ENCODE assay signal across 1 cellular context in the genomic region with DNA sequence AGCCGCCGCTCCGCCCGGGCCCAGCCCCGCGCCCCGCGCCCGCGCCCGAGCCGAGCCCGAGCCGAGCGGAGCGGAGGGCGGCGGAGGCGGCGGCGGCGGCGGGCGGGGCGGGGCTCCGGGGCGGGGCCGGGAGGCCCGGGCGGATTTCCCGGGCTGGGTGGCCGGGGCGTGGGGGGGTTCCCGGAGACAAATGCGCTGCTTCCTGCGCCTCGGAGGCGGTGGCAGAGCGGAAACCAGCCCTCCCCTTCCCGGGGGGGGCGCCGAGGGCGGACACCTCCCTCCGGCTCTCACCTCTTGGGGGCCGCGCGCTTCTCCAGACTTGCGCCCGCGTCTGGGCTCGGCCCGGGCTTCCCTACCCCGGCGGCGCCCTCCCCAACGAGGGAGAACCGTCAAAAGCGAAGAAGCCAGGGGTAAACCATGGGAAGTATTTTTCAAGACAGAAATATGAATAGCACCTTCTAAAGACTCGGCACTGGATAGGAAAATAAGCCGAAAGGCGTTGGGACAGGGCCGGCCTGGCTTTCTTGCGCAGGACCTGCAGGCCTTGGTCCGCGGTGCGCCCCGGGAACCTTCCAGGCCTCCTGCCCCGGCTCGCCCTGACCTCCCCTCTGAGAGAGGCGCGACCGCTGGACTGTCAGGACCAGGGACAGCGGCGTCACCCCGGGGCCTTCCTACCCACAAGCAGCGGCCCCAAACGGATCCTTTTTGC.
A peak's percentile ranks its signal among the peaks of the same experiment; 100 is the strongest.
TF ChIP-seq lines count a peak whose summit lies in the region.

Gene MAPK11 (minus strand): TSS at position 79 of the 709 bp plus-strand sequence. CDS start 88 bp downstream, outside the sequence.

TF ChIP-seq in K562, 482 proteins besides CTCF, POLR2A, EP300 and RAD21 (continued from another document and continues in another):
- TF ChIP-seq ATF6 (CRISPR knock-in tag; IDR thresholded peaks at IDR 0.05) (0 out of 2 replicates have a peak, but pooled peaks have one; percentile 44), RBM25 (IDR thresholded peaks at IDR 0.05; ENCODE audit: low read depth, low read length, severe bottlenecking) (no peak), FIP1L1 (IDR thresholded peaks at IDR 0.05; ENCODE audit: low read depth, low read length, poor library complexity, severe bottlenecking) (no peak), ZC3H8 (IDR thresholded peaks at IDR 0.05) (no peak), POLR2G (IDR thresholded peaks at IDR 0.05; ENCODE audit: low read depth, low read length) (0 out of 2 replicates have a peak, but pooled peaks have one; percentile 17), XRCC5 (IDR thresholded peaks at IDR 0.05; ENCODE audit: low read depth, low read length) (no peak), LCOR (CRISPR knock-in tag; IDR thresholded peaks at IDR 0.05) (peak; percentile 51; the same call in 1 of the 2 replicates), NCOA6 (IDR thresholded peaks at IDR 0.05) (no peak), ZNF121 (CRISPR knock-in tag; conservative IDR thresholded peaks at IDR 0.05) (no peak), ZNF764 (CRISPR knock-in tag; IDR thresholded peaks at IDR 0.05; ENCODE audit: low read depth) (no peak), ZNF639 (CRISPR knock-in tag; conservative IDR thresholded peaks at IDR 0.05 in 1 of 2, IDR thresholded peaks at IDR 0.05 in 1 of 2) (peak in 1 of 2 experiments; percentile 77; a peak in 1 of 4 replicates), ZBTB7A (IDR thresholded peaks at IDR 0.05; ENCODE audit: borderline replicate concordance, control insufficient read depth, low read depth, low read length) (peak; percentile 44; the same call in 1 of the 2 replicates), KHSRP (IDR thresholded peaks at IDR 0.05) (no peak), HDAC2 (IDR thresholded peaks at IDR 0.05) (0 out of 2 replicates have a peak, but pooled peaks have one; percentile 24), VEZF1 (CRISPR knock-in tag; IDR thresholded peaks at IDR 0.05) (peak; percentile 73), PHTF2 (CRISPR knock-in tag; IDR thresholded peaks at IDR 0.05) (no peak), U2AF2 (optimal IDR thresholded peaks at IDR 0.05; ENCODE audit: low read depth, low read length) (no peak), EWSR1 (IDR thresholded peaks at IDR 0.05; ENCODE audit: borderline replicate concordance, low read depth, partially characterized antibody) (no peak), MCM2 (IDR thresholded peaks at IDR 0.05; ENCODE audit: low read depth) (no peak), BCL6 (CRISPR knock-in tag; IDR thresholded peaks at IDR 0.05) (no peak), SAFB (IDR thresholded peaks at IDR 0.05; ENCODE audit: borderline replicate concordance, low read depth, low read length) (no peak), NCOA1 (IDR thresholded peaks at IDR 0.05; ENCODE audit: low read depth) (0 out of 2 replicates have a peak, but pooled peaks have one; percentile 33), ZNF282 (CRISPR knock-in tag; IDR thresholded peaks at IDR 0.05) (0 out of 2 replicates have a peak, but pooled peaks have one; percentile 30)
- TF ChIP-seq, protein P1, sequence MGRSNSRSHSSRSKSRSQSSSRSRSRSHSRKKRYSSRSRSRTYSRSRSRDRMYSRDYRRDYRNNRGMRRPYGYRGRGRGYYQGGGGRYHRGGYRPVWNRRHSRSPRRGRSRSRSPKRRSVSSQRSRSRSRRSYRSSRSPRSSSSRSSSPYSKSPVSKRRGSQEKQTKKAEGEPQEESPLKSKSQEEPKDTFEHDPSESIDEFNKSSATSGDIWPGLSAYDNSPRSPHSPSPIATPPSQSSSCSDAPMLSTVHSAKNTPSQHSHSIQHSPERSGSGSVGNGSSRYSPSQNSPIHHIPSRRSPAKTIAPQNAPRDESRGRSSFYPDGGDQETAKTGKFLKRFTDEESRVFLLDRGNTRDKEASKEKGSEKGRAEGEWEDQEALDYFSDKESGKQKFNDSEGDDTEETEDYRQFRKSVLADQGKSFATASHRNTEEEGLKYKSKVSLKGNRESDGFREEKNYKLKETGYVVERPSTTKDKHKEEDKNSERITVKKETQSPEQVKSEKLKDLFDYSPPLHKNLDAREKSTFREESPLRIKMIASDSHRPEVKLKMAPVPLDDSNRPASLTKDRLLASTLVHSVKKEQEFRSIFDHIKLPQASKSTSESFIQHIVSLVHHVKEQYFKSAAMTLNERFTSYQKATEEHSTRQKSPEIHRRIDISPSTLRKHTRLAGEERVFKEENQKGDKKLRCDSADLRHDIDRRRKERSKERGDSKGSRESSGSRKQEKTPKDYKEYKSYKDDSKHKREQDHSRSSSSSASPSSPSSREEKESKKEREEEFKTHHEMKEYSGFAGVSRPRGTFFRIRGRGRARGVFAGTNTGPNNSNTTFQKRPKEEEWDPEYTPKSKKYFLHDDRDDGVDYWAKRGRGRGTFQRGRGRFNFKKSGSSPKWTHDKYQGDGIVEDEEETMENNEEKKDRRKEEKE (IDR thresholded peaks at IDR 0.05; ENCODE audit: borderline replicate concordance in 1 of 2, control insufficient read depth in 1 of 2, low read depth in 2 of 2, low read length in 1 of 2): no peak
- TF ChIP-seq, protein P2, sequence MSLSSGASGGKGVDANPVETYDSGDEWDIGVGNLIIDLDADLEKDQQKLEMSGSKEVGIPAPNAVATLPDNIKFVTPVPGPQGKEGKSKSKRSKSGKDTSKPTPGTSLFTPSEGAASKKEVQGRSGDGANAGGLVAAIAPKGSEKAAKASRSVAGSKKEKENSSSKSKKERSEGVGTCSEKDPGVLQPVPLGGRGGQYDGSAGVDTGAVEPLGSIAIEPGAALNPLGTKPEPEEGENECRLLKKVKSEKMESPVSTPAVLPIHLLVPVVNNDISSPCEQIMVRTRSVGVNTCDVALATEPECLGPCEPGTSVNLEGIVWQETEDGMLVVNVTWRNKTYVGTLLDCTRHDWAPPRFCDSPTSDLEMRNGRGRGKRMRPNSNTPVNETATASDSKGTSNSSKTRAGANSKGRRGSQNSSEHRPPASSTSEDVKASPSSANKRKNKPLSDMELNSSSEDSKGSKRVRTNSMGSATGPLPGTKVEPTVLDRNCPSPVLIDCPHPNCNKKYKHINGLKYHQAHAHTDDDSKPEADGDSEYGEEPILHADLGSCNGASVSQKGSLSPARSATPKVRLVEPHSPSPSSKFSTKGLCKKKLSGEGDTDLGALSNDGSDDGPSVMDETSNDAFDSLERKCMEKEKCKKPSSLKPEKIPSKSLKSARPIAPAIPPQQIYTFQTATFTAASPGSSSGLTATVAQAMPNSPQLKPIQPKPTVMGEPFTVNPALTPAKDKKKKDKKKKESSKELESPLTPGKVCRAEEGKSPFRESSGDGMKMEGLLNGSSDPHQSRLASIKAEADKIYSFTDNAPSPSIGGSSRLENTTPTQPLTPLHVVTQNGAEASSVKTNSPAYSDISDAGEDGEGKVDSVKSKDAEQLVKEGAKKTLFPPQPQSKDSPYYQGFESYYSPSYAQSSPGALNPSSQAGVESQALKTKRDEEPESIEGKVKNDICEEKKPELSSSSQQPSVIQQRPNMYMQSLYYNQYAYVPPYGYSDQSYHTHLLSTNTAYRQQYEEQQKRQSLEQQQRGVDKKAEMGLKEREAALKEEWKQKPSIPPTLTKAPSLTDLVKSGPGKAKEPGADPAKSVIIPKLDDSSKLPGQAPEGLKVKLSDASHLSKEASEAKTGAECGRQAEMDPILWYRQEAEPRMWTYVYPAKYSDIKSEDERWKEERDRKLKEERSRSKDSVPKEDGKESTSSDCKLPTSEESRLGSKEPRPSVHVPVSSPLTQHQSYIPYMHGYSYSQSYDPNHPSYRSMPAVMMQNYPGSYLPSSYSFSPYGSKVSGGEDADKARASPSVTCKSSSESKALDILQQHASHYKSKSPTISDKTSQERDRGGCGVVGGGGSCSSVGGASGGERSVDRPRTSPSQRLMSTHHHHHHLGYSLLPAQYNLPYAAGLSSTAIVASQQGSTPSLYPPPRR (CRISPR knock-in tag; IDR thresholded peaks at IDR 0.05; ENCODE audit: borderline replicate concordance): no peak
- TF ChIP-seq, protein P3, sequence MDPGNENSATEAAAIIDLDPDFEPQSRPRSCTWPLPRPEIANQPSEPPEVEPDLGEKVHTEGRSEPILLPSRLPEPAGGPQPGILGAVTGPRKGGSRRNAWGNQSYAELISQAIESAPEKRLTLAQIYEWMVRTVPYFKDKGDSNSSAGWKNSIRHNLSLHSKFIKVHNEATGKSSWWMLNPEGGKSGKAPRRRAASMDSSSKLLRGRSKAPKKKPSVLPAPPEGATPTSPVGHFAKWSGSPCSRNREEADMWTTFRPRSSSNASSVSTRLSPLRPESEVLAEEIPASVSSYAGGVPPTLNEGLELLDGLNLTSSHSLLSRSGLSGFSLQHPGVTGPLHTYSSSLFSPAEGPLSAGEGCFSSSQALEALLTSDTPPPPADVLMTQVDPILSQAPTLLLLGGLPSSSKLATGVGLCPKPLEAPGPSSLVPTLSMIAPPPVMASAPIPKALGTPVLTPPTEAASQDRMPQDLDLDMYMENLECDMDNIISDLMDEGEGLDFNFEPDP (CRISPR knock-in tag; IDR thresholded peaks at IDR 0.05): no peak
- TF ChIP-seq, protein P4, sequence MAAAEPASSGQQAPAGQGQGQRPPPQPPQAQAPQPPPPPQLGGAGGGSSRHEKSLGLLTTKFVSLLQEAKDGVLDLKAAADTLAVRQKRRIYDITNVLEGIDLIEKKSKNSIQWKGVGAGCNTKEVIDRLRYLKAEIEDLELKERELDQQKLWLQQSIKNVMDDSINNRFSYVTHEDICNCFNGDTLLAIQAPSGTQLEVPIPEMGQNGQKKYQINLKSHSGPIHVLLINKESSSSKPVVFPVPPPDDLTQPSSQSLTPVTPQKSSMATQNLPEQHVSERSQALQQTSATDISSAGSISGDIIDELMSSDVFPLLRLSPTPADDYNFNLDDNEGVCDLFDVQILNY (CRISPR knock-in tag; IDR thresholded peaks at IDR 0.05): no peak
- TF ChIP-seq, protein P5, sequence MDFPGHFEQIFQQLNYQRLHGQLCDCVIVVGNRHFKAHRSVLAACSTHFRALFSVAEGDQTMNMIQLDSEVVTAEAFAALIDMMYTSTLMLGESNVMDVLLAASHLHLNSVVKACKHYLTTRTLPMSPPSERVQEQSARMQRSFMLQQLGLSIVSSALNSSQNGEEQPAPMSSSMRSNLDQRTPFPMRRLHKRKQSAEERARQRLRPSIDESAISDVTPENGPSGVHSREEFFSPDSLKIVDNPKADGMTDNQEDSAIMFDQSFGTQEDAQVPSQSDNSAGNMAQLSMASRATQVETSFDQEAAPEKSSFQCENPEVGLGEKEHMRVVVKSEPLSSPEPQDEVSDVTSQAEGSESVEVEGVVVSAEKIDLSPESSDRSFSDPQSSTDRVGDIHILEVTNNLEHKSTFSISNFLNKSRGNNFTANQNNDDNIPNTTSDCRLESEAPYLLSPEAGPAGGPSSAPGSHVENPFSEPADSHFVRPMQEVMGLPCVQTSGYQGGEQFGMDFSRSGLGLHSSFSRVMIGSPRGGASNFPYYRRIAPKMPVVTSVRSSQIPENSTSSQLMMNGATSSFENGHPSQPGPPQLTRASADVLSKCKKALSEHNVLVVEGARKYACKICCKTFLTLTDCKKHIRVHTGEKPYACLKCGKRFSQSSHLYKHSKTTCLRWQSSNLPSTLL (IDR thresholded peaks at IDR 0.05): no peak
- TF ChIP-seq, protein P6, sequence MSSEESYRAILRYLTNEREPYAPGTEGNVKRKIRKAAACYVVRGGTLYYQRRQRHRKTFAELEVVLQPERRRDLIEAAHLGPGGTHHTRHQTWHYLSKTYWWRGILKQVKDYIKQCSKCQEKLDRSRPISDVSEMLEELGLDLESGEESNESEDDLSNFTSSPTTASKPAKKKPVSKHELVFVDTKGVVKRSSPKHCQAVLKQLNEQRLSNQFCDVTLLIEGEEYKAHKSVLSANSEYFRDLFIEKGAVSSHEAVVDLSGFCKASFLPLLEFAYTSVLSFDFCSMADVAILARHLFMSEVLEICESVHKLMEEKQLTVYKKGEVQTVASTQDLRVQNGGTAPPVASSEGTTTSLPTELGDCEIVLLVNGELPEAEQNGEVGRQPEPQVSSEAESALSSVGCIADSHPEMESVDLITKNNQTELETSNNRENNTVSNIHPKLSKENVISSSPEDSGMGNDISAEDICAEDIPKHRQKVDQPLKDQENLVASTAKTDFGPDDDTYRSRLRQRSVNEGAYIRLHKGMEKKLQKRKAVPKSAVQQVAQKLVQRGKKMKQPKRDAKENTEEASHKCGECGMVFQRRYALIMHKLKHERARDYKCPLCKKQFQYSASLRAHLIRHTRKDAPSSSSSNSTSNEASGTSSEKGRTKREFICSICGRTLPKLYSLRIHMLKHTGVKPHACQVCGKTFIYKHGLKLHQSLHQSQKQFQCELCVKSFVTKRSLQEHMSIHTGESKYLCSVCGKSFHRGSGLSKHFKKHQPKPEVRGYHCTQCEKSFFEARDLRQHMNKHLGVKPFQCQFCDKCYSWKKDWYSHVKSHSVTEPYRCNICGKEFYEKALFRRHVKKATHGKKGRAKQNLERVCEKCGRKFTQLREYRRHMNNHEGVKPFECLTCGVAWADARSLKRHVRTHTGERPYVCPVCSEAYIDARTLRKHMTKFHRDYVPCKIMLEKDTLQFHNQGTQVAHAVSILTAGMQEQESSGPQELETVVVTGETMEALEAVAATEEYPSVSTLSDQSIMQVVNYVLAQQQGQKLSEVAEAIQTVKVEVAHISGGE (CRISPR knock-in tag; IDR thresholded peaks at IDR 0.05): no peak
